In genomic region chr7:91940572-91941341, GRCh38 we compare ENCODE assay signal across 8 cellular contexts. TPM values are rescaled to one million over a fixed set of nuclear protein-coding genes. Genes with fewer than 3 reads are reported as not detected.
A peak's percentile ranks its signal among the peaks of the same experiment; 100 is the strongest.
DNase-seq lines count a peak whose midpoint lies in the region; ATAC-seq and TF ChIP-seq lines count a peak whose summit lies in the region.

TSS of gene AKAP9 (plus strand) at chr7:91940862. CDS start at chr7:91941100, 238 bp downstream.

- peaks cover 46% of the 10 kb centered on the region for H3K79me2 ChIP-seq in mammary epithelial cell (ENCODE audit: insufficient read depth, low read length)

- CTCF ChIA-PET in A673 (lab: Charles Lee), result no interaction called here
- CTCF ChIA-PET in mammary epithelial cell (lab: Charles Lee; ENCODE audit: low non-redundant PET), result no interaction called here

- H3K27me3 ChIP-seq in A673 (replicated peaks; ENCODE audit: insufficient read depth, low read depth, low read length, poor library complexity), result no peaks in the 10 kb centered on the region
- H3K27me3 ChIP-seq in mammary epithelial cell (ENCODE audit: insufficient read depth, low read length), result no peaks in the 10 kb centered on the region

- BruUV-seq in A673 (replicated peaks; lab: Mats Ljungman, UMichigan) (no TSS peak), mammary epithelial cell (replicated peaks; lab: Mats Ljungman, UMichigan) (no TSS peak)

- H4K20me1 ChIP-seq in mammary epithelial cell (ENCODE audit: insufficient read depth, low read length), result no peaks in the 10 kb centered on the region

- WGBS in mammary epithelial cell (ENCODE audit: low coverage, missing lambda C conversion rate), result 0% methylated on average over 10 of the region's 59 CpGs

- TF ChIP-seq CTCF in A673 (conservative IDR thresholded peaks at IDR 0.05; ENCODE audit: low read depth, low read length) (no peak), WI38 (IDR thresholded peaks at IDR 0.05; ENCODE audit: low read depth, low read length) (no peak), mammary epithelial cell (conservative IDR thresholded peaks at IDR 0.05 in 1 of 2, IDR thresholded peaks at IDR 0.05 in 1 of 2; ENCODE audit: extremely low read depth in 1 of 2, insufficient read depth in 1 of 2, low read depth in 1 of 2, low read length in 2 of 2) (no peak)

- peak within 1 kb of the TSS; percentile 92 for H2AFZ ChIP-seq in mammary epithelial cell (ENCODE audit: low read depth, low read length)

- H3K4me2 ChIP-seq in mammary epithelial cell (ENCODE audit: insufficient read depth, low read depth, low read length), result peak within 1 kb of the TSS; percentile 73

- intact Hi-C loops in A673 (cut with micrococcal nuclease; ENCODE audit: unreplicated experiment) (loop anchor here (1.0 kb wide), 1 partner anchor 56 kb away; no protein-coding TSS in a partner anchor), mammary epithelial cell (cut with micrococcal nuclease) (loop anchor here (1.0 to 10.0 kb wide), 4 partner anchors 60 to 504 kb away; partner anchors contain the start of genes CYP51A1, GATAD1 and MTERF1)

- POLR2A ChIA-PET in A673 (lab: Charles Lee; ENCODE audit: low non-redundant PET), result interaction anchor here (0.6 kb wide), 1 partner anchor 8 kb away, joined by 3 read pairs; no protein-coding TSS in a partner anchor

- peak; percentile 87 for TF ChIP-seq POLR2A in GM18526 (IDR thresholded peaks at IDR 0.05; ENCODE audit: extremely low read depth, insufficient read length)

- H3K36me3 ChIP-seq in A673 (ENCODE audit: insufficient read depth, low read length, poor library complexity, severe bottlenecking), result no peaks in the 10 kb centered on the region
- H3K36me3 ChIP-seq in mammary epithelial cell (ENCODE audit: insufficient read depth, low read length), result no peaks in the 10 kb centered on the region

- dilution Hi-C loops in mammary epithelial cell (cut with HindIII; ENCODE audit: low sequenced_read_pairs), result no loop called here

- DNase-seq in A673 (ENCODE audit: low spot score), result peak; percentile 82
- DNase-seq in NCI-H2107 treated with DMSO at 0.1 percent for 48 hours (lab: John Stamatoyannopoulos, UW; ENCODE audit: unreplicated experiment), result peak; percentile 85
- peak; percentile 86 for DNase-seq in mammary epithelial cell
- peak; percentile 84 for DNase-seq in iris pigment epithelial cell (ENCODE audit: low read depth)
- DNase-seq in stimulated activated CD4-positive, alpha-beta T cell treated with anti-CD3 and anti-CD28 coated beads, Interleukin-12 subunit alpha, Interleukin-12 subunit beta, amount 100 ng/mL, for 4 hours, result peak; percentile 86

- H3K4me3 ChIP-seq in A673 (ENCODE audit: low read depth, low read length, poor library complexity, severe bottlenecking) (peak within 1 kb of the TSS; percentile 82), WI38 (ENCODE audit: low read depth, low read length) (peak within 1 kb of the TSS; percentile 86), mammary epithelial cell (replicated peaks in 1 of 3; ENCODE audit: insufficient read depth in 1 of 3, low read depth in 2 of 3, low read length in 3 of 3) (peak within 1 kb of the TSS; percentile 80 to 95 (median 91))

- H3K9me3 ChIP-seq in A673 (ENCODE audit: low read depth, low read length, poor library complexity, severe bottlenecking) (no peaks in the 10 kb centered on the region), mammary epithelial cell (replicated peaks; ENCODE audit: insufficient read depth, low read length) (no peaks in the 10 kb centered on the region)

- in situ Hi-C loops in mammary epithelial cell (cut with MboI; ENCODE audit: low sequenced_read_pairs in 2 of 2), result no loop called here

- H3K9ac ChIP-seq in mammary epithelial cell (ENCODE audit: insufficient read depth, low read length), result peak within 1 kb of the TSS; percentile 90

- H3K4me1 ChIP-seq in A673 (ENCODE audit: insufficient read depth, low read length, poor library complexity, severe bottlenecking) (peaks cover 15% of the 10 kb centered on the region), mammary epithelial cell (ENCODE audit: insufficient read depth, low read length) (peaks cover 6% of the 10 kb centered on the region)

- H3K27ac ChIP-seq in A673 (ENCODE audit: low read depth, low read length, poor library complexity, severe bottlenecking) (peak within 1 kb of the TSS; percentile 92), mammary epithelial cell (ENCODE audit: insufficient read depth, low read depth, low read length) (peak within 1 kb of the TSS; percentile 81)

- peak; percentile 94 for ATAC-seq in HG03064 (IDR thresholded peaks at IDR 0.05; ENCODE audit: low read depth, unreplicated experiment)

RNA-seq across cellular contexts. Expression of gene AKAP9, which starts in this region (rescaled TPM):
- total RNA-seq in A673 (2021) (62.1 and 62.6 TPM in 2 replicates), mammary epithelial cell (10 to 100 TPM; 34.8 to 42.1 TPM)
- polyA plus RNA-seq in mammary epithelial cell, result 7.1 TPM
- 17.8 TPM for polyA minus RNA-seq in mammary epithelial cell

Comparison
In these comparisons a context has a peak if more than half of its experiments do, and no peak if none do; other contexts are left out.
1. Peak in every context shown above with its lines: DNase-seq, ATAC-seq, H3K4me3 ChIP-seq and H3K27ac ChIP-seq.